In genomic region chr2:25330937-25331336, GRCh38 we compare ENCODE assay signal across 11 cellular contexts.
"Had no signal": no experiment of that assay in that cellular context is flagged by ENCODE, and none has a peak within 500 bp of the region (broad histone marks: within the 10 kb centered on the region; RNA-seq: fewer than 3 reads in every experiment).

No MANE protein-coding gene starts in this region.

- H3K4me3 ChIP-seq: ascending aorta, esophagus muscularis mucosa, left lung had no signal

- ATAC-seq: left lung had no signal

- H3K9me3 ChIP-seq: ascending aorta had no signal

- H3K27me3 Mint-ChIP-seq: activated B cell treated with CpG ODN at 0.5 μM for 24 hours; activated CD4-positive, alpha-beta T cell treated with anti-CD3 and anti-CD28 coated beads, Interleukin-2, amount 10 ng/mL, durations not matched to agents 7 days and 5 days had no signal

- H3K27ac Mint-ChIP-seq: activated B cell treated with CpG ODN at 0.5 μM for 24 hours; activated CD4-positive, alpha-beta T cell treated with anti-CD3 and anti-CD28 coated beads, Interleukin-2, amount 10 ng/mL, durations not matched to agents 7 days and 5 days; stimulated activated naive B cell treated with anti-CD40 and anti-IgM and Interleukin-4, amounts not matched to agents 10 μg/mL and 1 μg/mL and 100 μg/mL, for 72 hours; T-helper 2 cell treated with Interferon-gamma antibody and Interleukin-4, amounts not matched to agents 5 μg/mL and 100 μg/mL, for 36 hours had no signal

- DNase-seq: activated B cell treated with CpG ODN at 0.5 μM for 24 hours; activated CD4-positive, alpha-beta T cell treated with anti-CD3 and anti-CD28 coated beads, Interleukin-2, amount 10 ng/mL, durations not matched to agents 7 days and 5 days; left lung; naive B cell; stimulated activated naive B cell treated with anti-CD40 and anti-IgM and Interleukin-4, amounts not matched to agents 10 μg/mL and 1 μg/mL and 100 μg/mL, for 72 hours; trophoblast cell had no signal

- H3K4me3 Mint-ChIP-seq: activated B cell treated with CpG ODN at 0.5 μM for 24 hours; activated CD4-positive, alpha-beta T cell treated with anti-CD3 and anti-CD28 coated beads, Interleukin-2, amount 10 ng/mL, durations not matched to agents 7 days and 5 days; naive B cell; stimulated activated naive B cell treated with anti-CD40 and anti-IgM and Interleukin-4, amounts not matched to agents 10 μg/mL and 1 μg/mL and 100 μg/mL, for 72 hours; T-helper 2 cell treated with Interferon-gamma antibody and Interleukin-4, amounts not matched to agents 5 μg/mL and 100 μg/mL, for 36 hours had no signal

- H3K27ac ChIP-seq: ascending aorta, esophagus muscularis mucosa, left lung had no signal

- FAIRE-seq: endometrium, kidney had no signal

- H3K27me3 ChIP-seq: ascending aorta, esophagus muscularis mucosa, left lung had no signal
